1 cellular context compared by ENCODE assay signal in the genomic region with DNA sequence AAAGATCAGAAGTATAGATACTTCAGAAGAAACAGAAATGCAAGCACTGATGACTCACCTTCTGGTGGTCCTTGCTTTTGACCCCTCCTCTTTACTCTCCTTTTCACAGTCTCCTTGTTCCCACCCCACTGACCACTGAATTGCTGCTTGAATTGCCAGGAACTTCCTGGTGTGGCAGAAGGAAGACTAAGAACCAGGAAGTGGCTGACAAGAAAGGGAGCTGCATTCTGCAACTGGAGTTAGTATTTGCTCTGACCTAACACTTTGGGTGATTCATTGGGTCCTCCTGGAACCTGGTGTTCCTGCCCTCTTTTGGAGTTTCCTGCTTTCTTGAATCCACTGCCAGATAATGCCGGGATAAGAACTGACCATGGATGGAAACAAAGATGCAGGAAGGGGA.
TF ChIP-seq lines count a peak whose summit lies in the region.

No MANE protein-coding gene starts in this region.

TF ChIP-seq in IMR-90, 13 proteins besides CTCF, POLR2A, EP300 and RAD21 (continued from another document):
- TF ChIP-seq MAZ (IDR thresholded peaks at IDR 0.05; ENCODE audit: borderline replicate concordance, low read depth, low read length), result no peak
- no peak for TF ChIP-seq BHLHE40 (IDR thresholded peaks at IDR 0.05; ENCODE audit: low read depth, low read length)
- no peak for TF ChIP-seq CHD1 (IDR thresholded peaks at IDR 0.05; ENCODE audit: low read depth, low read length)
- TF ChIP-seq MXI1 (IDR thresholded peaks at IDR 0.05; ENCODE audit: borderline replicate concordance, low read depth, low read length), result no peak
- TF ChIP-seq FOS (IDR thresholded peaks at IDR 0.05; ENCODE audit: low read depth, low read length), result no peak
